In genomic region chr12:33966219-33966618, GRCh38 we compare ENCODE assay signal across 5 cellular contexts.
TF ChIP-seq lines count a peak whose summit lies in the region.

No MANE protein-coding gene starts in this region.

TF ChIP-seq in A549, 52 proteins besides CTCF, POLR2A, EP300 and RAD21:
- peak; percentile 46 for TF ChIP-seq MAFK (IDR thresholded peaks at IDR 0.05; ENCODE audit: partially characterized antibody)

TF ChIP-seq in HEK293, 187 proteins besides CTCF, POLR2A, EP300 and RAD21:
- TF ChIP-seq SP2 (tag by site-specific recombination; IDR thresholded peaks at IDR 0.05): 0 out of 2 replicates have a peak, but pooled peaks have one; percentile 20

TF ChIP-seq in IMR-90, 13 proteins besides CTCF, POLR2A, EP300 and RAD21:
- peak; percentile 22; the same call in 1 of the 2 replicates for TF ChIP-seq MAFK (IDR thresholded peaks at IDR 0.05; ENCODE audit: low read depth, low read length)
TF ChIP-seq in IMR-90: peak in this region for 1; not testable (repeated sequence) for 12.

TF ChIP-seq in K562, 482 proteins besides CTCF, POLR2A, EP300 and RAD21:
- TF ChIP-seq NFYB (IDR thresholded peaks at IDR 0.05; ENCODE audit: extremely low read depth, insufficient read length) (peak; percentile 15), ZNF316 (IDR thresholded peaks at IDR 0.05) (peak; percentile 51; the same call in 1 of the 2 replicates)

TF ChIP-seq in HepG2, 621 proteins besides CTCF, POLR2A, EP300 and RAD21:
- TF ChIP-seq MAFF (IDR thresholded peaks at IDR 0.05; ENCODE audit: low read depth, low read length): peak; percentile 41; the same call in 1 of the 2 replicates
- peak in 1 of 2 experiments; percentile 62; a peak in 2 of 4 replicates for TF ChIP-seq MAFK (conservative IDR thresholded peaks at IDR 0.05 in 1 of 2, IDR thresholded peaks at IDR 0.05 in 1 of 2; ENCODE audit: low read length in 2 of 2)
